Comparison of ENCODE assay signal across 15 cellular contexts in the genomic region with DNA sequence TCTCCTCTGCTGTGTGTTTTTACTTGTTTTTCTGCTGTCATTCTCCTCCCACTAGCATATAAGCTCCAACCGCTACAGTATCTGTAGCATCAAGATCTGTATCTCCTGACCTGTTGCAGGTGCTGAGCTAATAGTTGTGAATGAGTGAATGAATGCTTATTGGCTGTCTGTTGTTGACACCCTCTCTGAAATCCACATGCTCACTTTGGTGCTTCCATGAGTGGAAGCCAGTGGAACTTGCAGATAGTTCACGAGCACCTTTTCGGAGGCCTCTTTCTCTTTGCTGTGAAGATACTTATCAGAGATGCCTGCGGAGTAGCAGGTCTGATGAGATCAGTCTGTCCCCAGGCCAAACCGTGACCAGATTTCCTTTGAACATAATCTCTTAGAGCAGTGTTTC.
DNase-seq lines count a peak whose midpoint lies in the region; ATAC-seq, FAIRE-seq and TF ChIP-seq lines count a peak whose summit lies in the region.
"Had no signal": no experiment of that assay in that cellular context is flagged by ENCODE, and none has a peak within 500 bp of the region (broad histone marks: within the 10 kb centered on the region; RNA-seq: fewer than 3 reads in every experiment).

No MANE protein-coding gene starts in this region.

- H3K4me2 ChIP-seq in SK-N-SH (no peak overlapping the region), DND-41 (ENCODE audit: insufficient read depth, low read length) (no peak overlapping the region), GM23338 (no peak overlapping the region)
- H3K4me2 ChIP-seq: BLaER1 had no signal

- TF ChIP-seq CTCF in SK-N-SH (IDR thresholded peaks at IDR 0.05), result no peak
- TF ChIP-seq CTCF in DND-41 (IDR thresholded peaks at IDR 0.05; ENCODE audit: borderline replicate concordance, extremely low read depth, low read length, poor library complexity, severe bottlenecking), result no peak
- no peak for TF ChIP-seq CTCF in endodermal cell (conservative IDR thresholded peaks at IDR 0.05)
- TF ChIP-seq CTCF in GM23338 (conservative IDR thresholded peaks at IDR 0.05; ENCODE audit: low read depth in 2 of 2), result no peak

- H3K4me1 ChIP-seq in SK-N-SH (ENCODE audit: control insufficient read depth in 1 of 2, insufficient read depth in 2 of 2, low read depth in 1 of 2, low read length in 1 of 2) (peaks cover 0 to 3% of the 10 kb centered on the region in 2 experiments; a peak in 1 of 4 replicates), DND-41 (ENCODE audit: insufficient read depth, low read length) (no peaks in the 10 kb centered on the region), endodermal cell (ENCODE audit: control insufficient read depth, insufficient read depth, low read length) (peaks cover 16% of the 10 kb centered on the region), GM23338 (ENCODE audit: insufficient read depth) (no peaks in the 10 kb centered on the region)
- H3K4me1 ChIP-seq: BLaER1, Caco-2 had no signal

- H3K27me3 Mint-ChIP-seq in endodermal cell (ENCODE audit: insufficient read depth) (peaks cover 13% of the 10 kb centered on the region), GM23338 (ENCODE audit: insufficient read depth, low read depth, poor library complexity) (no peaks in the 10 kb centered on the region)

- H3K27ac ChIP-seq in SK-N-SH (ENCODE audit: low read depth in 2 of 2, low read length in 1 of 2) (no peak overlapping the region), DND-41 (ENCODE audit: low read length) (no peak overlapping the region), endodermal cell (ENCODE audit: low read depth, low read length) (no peak overlapping the region), GM23338 (ENCODE audit: low read depth) (no peak overlapping the region)
- H3K27ac ChIP-seq: BLaER1 had no signal

- H4K20me1 ChIP-seq in SK-N-SH (ENCODE audit: insufficient read depth) (no peaks in the 10 kb centered on the region), DND-41 (ENCODE audit: insufficient read depth, low read length) (no peaks in the 10 kb centered on the region), GM23338 (replicated peaks; ENCODE audit: insufficient read depth) (no peaks in the 10 kb centered on the region)
- H4K20me1 ChIP-seq: BLaER1 had no signal

- H3K9me3 ChIP-seq in SK-N-SH (no peaks in the 10 kb centered on the region), DND-41 (ENCODE audit: insufficient read depth, low read length, severe bottlenecking) (no peaks in the 10 kb centered on the region), endodermal cell (ENCODE audit: control insufficient read depth, low read length) (no peaks in the 10 kb centered on the region)
- H3K9me3 ChIP-seq: BLaER1 had no signal

- no peaks in the 10 kb centered on the region for H3K9me2 ChIP-seq in SK-N-SH
- no peaks in the 10 kb centered on the region for H3K9me2 ChIP-seq in GM23338 (ENCODE audit: insufficient read depth)

- H3K4me3 Mint-ChIP-seq in endodermal cell (no peak overlapping the region), GM23338 (no peak overlapping the region)
- H3K4me3 Mint-ChIP-seq: CD8-positive, alpha-beta memory T cell had no signal

- H3K9me3 Mint-ChIP-seq in endodermal cell, result no peaks in the 10 kb centered on the region
- no peaks in the 10 kb centered on the region for H3K9me3 Mint-ChIP-seq in GM23338

- TF ChIP-seq EP300 in SK-N-SH (IDR thresholded peaks at IDR 0.05; ENCODE audit: borderline replicate concordance in 1 of 2, low read depth in 1 of 2, low read length in 1 of 2), result no peak

- FAIRE-seq in HTR-8/SVneo (lab: Jason Lieb, UNC), result peak; percentile 84
- FAIRE-seq: GM19239 had no signal

- ATAC-seq in SK-N-SH treated with all-trans-retinoic acid at 6 μM for 48 hours (no peak), DND-41 (ENCODE audit: insufficient read depth, low read depth) (peak; percentile 45; the same call in 1 of the 3 replicates), GM23338 (no peak), GM18505 (IDR thresholded peaks at IDR 0.05; ENCODE audit: unreplicated experiment) (no peak)

- no peak for TF ChIP-seq POLR2A in GM18505 (IDR thresholded peaks at IDR 0.05; ENCODE audit: borderline replicate concordance, extremely low read depth, insufficient read depth, insufficient read length)

- no peak for TF ChIP-seq RAD21 in SK-N-SH (IDR thresholded peaks at IDR 0.05; ENCODE audit: low read length)

- CTCF ChIA-PET in SK-N-SH (lab: Yijun Ruan, JAX), result no interaction called here

- no peak overlapping the region for H2AFZ ChIP-seq in SK-N-SH (ENCODE audit: low read depth)
- H2AFZ ChIP-seq in DND-41 (ENCODE audit: low read depth, low read length), result no peak overlapping the region
- no peak overlapping the region for H2AFZ ChIP-seq in GM23338

- peaks cover 28% of the 10 kb centered on the region for H3K4me1 Mint-ChIP-seq in endodermal cell
- no peaks in the 10 kb centered on the region for H3K4me1 Mint-ChIP-seq in GM23338
- H3K4me1 Mint-ChIP-seq: CD8-positive, alpha-beta memory T cell had no signal

- H3K27ac Mint-ChIP-seq in endodermal cell (no peak overlapping the region), GM23338 (no peak overlapping the region)
- H3K27ac Mint-ChIP-seq: CD8-positive, alpha-beta memory T cell had no signal

- H3K36me3 ChIP-seq in SK-N-SH (replicated peaks in 1 of 2; ENCODE audit: control insufficient read depth in 1 of 2, insufficient read depth in 2 of 2, low read length in 1 of 2) (no peaks in the 10 kb centered on the region), DND-41 (ENCODE audit: insufficient read depth, low read length) (no peaks in the 10 kb centered on the region), endodermal cell (ENCODE audit: control insufficient read depth, insufficient read depth, low read length) (peaks cover 54% of the 10 kb centered on the region), GM23338 (ENCODE audit: insufficient read depth) (no peaks in the 10 kb centered on the region)
- H3K36me3 ChIP-seq: BLaER1 had no signal

- 36% methylated on average over 5 of the region's 5 CpGs for WGBS in SK-N-SH (ENCODE audit: low lambda C conversion rate)
- 43 to 80% methylated on average over 1 to 5 of the region's 5 CpGs for WGBS in endodermal cell (ENCODE audit: insufficient coverage in 1 of 2, insufficient read length in 1 of 2), 2 experiments

- H3K79me2 ChIP-seq in SK-N-SH (ENCODE audit: insufficient read depth) (no peaks in the 10 kb centered on the region), DND-41 (ENCODE audit: insufficient read depth, low read length) (no peaks in the 10 kb centered on the region), GM23338 (replicated peaks; ENCODE audit: insufficient read depth) (no peaks in the 10 kb centered on the region)

- no peak for DNase-seq in SK-N-SH
- no peak for DNase-seq in DND-41
- no peak for DNase-seq in HTR-8/SVneo (ENCODE audit: insufficient read length, low spot score)
- no peak for DNase-seq in endodermal cell
- DNase-seq in GM23338 (ENCODE audit: low spot score), result no peak
- DNase-seq in kidney glomerular epithelial cell (lab: John Stamatoyannopoulos, UW), result no peak
- DNase-seq: 8988T; AML-193; Caco-2; CD8-positive, alpha-beta memory T cell; HCEC 1CT had no signal

- H3F3A ChIP-seq in SK-N-SH (replicated peaks; ENCODE audit: insufficient read depth), result no peaks in the 10 kb centered on the region
- H3F3A ChIP-seq in GM23338 (replicated peaks; ENCODE audit: low read depth), result no peaks in the 10 kb centered on the region

- H3K36me3 Mint-ChIP-seq in endodermal cell (ENCODE audit: low read depth) (peaks cover 26% of the 10 kb centered on the region), GM23338 (ENCODE audit: low read depth) (no peaks in the 10 kb centered on the region)
- H3K36me3 Mint-ChIP-seq: CD8-positive, alpha-beta memory T cell had no signal

- H3K27me3 ChIP-seq in SK-N-SH (ENCODE audit: insufficient read depth) (no peaks in the 10 kb centered on the region), DND-41 (ENCODE audit: insufficient read depth, low read length, poor library complexity) (no peaks in the 10 kb centered on the region), endodermal cell (ENCODE audit: control insufficient read depth, insufficient read depth, low read length, poor library complexity, severe bottlenecking) (no peaks in the 10 kb centered on the region), GM23338 (ENCODE audit: insufficient read depth) (no peaks in the 10 kb centered on the region)
- H3K27me3 ChIP-seq: BLaER1 had no signal

- H3K9ac ChIP-seq in SK-N-SH (no peak overlapping the region), DND-41 (ENCODE audit: low read depth, low read length) (no peak overlapping the region), endodermal cell (ENCODE audit: extremely low read depth, low read length, poor library complexity, severe bottlenecking) (no peak overlapping the region)
- H3K9ac ChIP-seq: BLaER1 had no signal

- POLR2A ChIA-PET in SK-N-SH (lab: Yijun Ruan, JAX), result no interaction called here

- H3K4me3 ChIP-seq in SK-N-SH (ENCODE audit: low read depth in 2 of 2, low read length in 1 of 2), result no peak overlapping the region
- no peak overlapping the region for H3K4me3 ChIP-seq in DND-41 (ENCODE audit: low read depth in 1 of 2, low read length in 2 of 2)
- peak overlapping the region; percentile 2 for H3K4me3 ChIP-seq in endodermal cell (ENCODE audit: low read length)
- no peak overlapping the region for H3K4me3 ChIP-seq in GM23338
- H3K4me3 ChIP-seq: BLaER1 had no signal

TF ChIP-seq in SK-N-SH, 30 proteins besides CTCF, POLR2A, EP300 and RAD21:
- TF ChIP-seq MXI1 (IDR thresholded peaks at IDR 0.05; ENCODE audit: low read depth, low read length) (no peak), GATA2 (CRISPR knock-in tag; IDR thresholded peaks at IDR 0.05) (0 out of 2 replicates have a peak, but pooled peaks have one; percentile 25)
TF ChIP-seq in SK-N-SH: peak in this region for 1.

TF ChIP-seq in SK-N-SH treated with all-trans-retinoic acid at 6 μM for 48 hours, 23 proteins besides CTCF, POLR2A, EP300 and RAD21 (continues in another document):
- no peak for TF ChIP-seq ZNF70 (CRISPR knock-in tag; IDR thresholded peaks at IDR 0.05)

TF ChIP-seq in GM23338, 12 proteins besides CTCF, POLR2A, EP300 and RAD21 (continues in another document):
- TF ChIP-seq ETS1 (IDR thresholded peaks at IDR 0.05), result no peak
